Comparison of ENCODE assay signal across 1 cellular context in the genomic region with DNA sequence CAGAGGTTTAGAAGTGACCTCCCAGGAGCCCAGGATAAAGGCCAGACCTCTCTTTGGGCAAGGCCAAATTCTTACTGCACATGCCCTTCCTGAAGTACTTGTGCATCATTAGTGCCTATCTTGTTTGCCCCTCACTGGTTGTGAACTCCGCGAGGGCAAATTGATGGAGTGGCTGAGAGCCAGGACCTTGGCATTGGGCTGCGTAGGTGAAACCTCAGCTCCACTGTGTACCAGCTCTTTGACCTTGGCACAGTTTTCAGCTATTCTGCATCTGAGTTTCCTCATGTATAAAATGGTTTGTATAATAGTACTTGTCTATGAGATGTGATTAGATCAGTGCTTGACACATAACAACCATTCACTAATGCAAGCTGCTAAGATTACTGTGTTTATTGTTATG.
TF ChIP-seq lines count a peak whose summit lies in the region.

No MANE protein-coding gene starts in this region.

TF ChIP-seq in HepG2, 621 proteins besides CTCF, POLR2A, EP300 and RAD21:
- TF ChIP-seq ZNF503 (CRISPR knock-in tag; IDR thresholded peaks at IDR 0.05): no peak
- no peak for TF ChIP-seq SIN3A (IDR thresholded peaks at IDR 0.05; ENCODE audit: borderline replicate concordance, low read depth, low read length)
- no peak for TF ChIP-seq AFF4 (CRISPR knock-in tag; IDR thresholded peaks at IDR 0.05)
- TF ChIP-seq FOSL2 (CRISPR knock-in tag; IDR thresholded peaks at IDR 0.05): no peak
- no peak for TF ChIP-seq ZNF362 (CRISPR knock-in tag; IDR thresholded peaks at IDR 0.05; ENCODE audit: borderline replicate concordance)
- no peak for TF ChIP-seq CENPX (CRISPR knock-in tag; IDR thresholded peaks at IDR 0.05)
- TF ChIP-seq ZNF850 (CRISPR knock-in tag; conservative IDR thresholded peaks at IDR 0.05): no peak
- no peak for TF ChIP-seq TEAD3 (CRISPR knock-in tag; optimal IDR thresholded peaks at IDR 0.05; ENCODE audit: borderline replicate concordance)
- TF ChIP-seq RFXAP (CRISPR knock-in tag; IDR thresholded peaks at IDR 0.05; ENCODE audit: borderline replicate concordance): no peak
- no peak for TF ChIP-seq ZNF264 (CRISPR knock-in tag; IDR thresholded peaks at IDR 0.05)
- TF ChIP-seq MTF2 (CRISPR knock-in tag; IDR thresholded peaks at IDR 0.05; ENCODE audit: borderline replicate concordance): no peak
- no peak for TF ChIP-seq ZFP82 (CRISPR knock-in tag; IDR thresholded peaks at IDR 0.05; ENCODE audit: borderline replicate concordance)
- no peak for TF ChIP-seq MTA1 (CRISPR knock-in tag; IDR thresholded peaks at IDR 0.05; ENCODE audit: borderline replicate concordance)
- no peak for TF ChIP-seq PAWR (CRISPR knock-in tag; IDR thresholded peaks at IDR 0.05; ENCODE audit: borderline replicate concordance)
- TF ChIP-seq ZNF282 (IDR thresholded peaks at IDR 0.05; ENCODE audit: partially characterized antibody): no peak
- TF ChIP-seq ZNF589 (CRISPR knock-in tag; conservative IDR thresholded peaks at IDR 0.05): no peak
- no peak for TF ChIP-seq TGIF2 (CRISPR knock-in tag; IDR thresholded peaks at IDR 0.05)
- TF ChIP-seq, protein P1, sequence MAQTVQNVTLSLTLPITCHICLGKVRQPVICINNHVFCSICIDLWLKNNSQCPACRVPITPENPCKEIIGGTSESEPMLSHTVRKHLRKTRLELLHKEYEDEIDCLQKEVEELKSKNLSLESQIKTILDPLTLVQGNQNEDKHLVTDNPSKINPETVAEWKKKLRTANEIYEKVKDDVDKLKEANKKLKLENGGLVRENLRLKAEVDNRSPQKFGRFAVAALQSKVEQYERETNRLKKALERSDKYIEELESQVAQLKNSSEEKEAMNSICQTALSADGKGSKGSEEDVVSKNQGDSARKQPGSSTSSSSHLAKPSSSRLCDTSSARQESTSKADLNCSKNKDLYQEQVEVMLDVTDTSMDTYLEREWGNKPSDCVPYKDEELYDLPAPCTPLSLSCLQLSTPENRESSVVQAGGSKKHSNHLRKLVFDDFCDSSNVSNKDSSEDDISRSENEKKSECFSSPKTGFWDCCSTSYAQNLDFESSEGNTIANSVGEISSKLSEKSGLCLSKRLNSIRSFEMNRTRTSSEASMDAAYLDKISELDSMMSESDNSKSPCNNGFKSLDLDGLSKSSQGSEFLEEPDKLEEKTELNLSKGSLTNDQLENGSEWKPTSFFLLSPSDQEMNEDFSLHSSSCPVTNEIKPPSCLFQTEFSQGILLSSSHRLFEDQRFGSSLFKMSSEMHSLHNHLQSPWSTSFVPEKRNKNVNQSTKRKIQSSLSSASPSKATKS (CRISPR knock-in tag; IDR thresholded peaks at IDR 0.05): no peak
TF ChIP-seq in HepG2: peak in this region for 0.
